11 cellular contexts compared by ENCODE assay signal in genomic region chr17:45130640-45131293, GRCh38. TPM values are rescaled to one million over a fixed set of nuclear protein-coding genes. Genes with fewer than 3 reads are reported as not detected.
DNase-seq lines count a peak whose midpoint lies in the region; ATAC-seq and TF ChIP-seq lines count a peak whose summit lies in the region.
"Had no signal": no experiment of that assay in that cellular context is flagged by ENCODE, and none has a peak within 500 bp of the region (broad histone marks: within the 10 kb centered on the region; RNA-seq: fewer than 3 reads in every experiment).

No MANE protein-coding gene starts in this region.

- no peaks in the 10 kb centered on the region for H3K27me3 ChIP-seq in brain microvascular endothelial cell (replicated peaks)
- H3K27me3 ChIP-seq: ovary had no signal

- H3K36me3 Mint-ChIP-seq in stimulated activated naive CD8-positive, alpha-beta T cell treated with anti-CD3 and anti-CD28 coated beads, Interleukin-15, Interleukin-2, amounts not matched to agents 100 ng/mL and 50 ng/mL, for 24 hours (ENCODE audit: low read depth): no peaks in the 10 kb centered on the region
- no peaks in the 10 kb centered on the region for H3K36me3 Mint-ChIP-seq in naive B cell

- no peak for TF ChIP-seq CTCF in coronary artery (IDR thresholded peaks at IDR 0.05)
- no peak for TF ChIP-seq CTCF in brain microvascular endothelial cell (IDR thresholded peaks at IDR 0.05; ENCODE audit: low read depth, low read length, missing control alignments)

- H3K27ac ChIP-seq in coronary artery: peak overlapping the region; percentile 31 to 100
- H3K27ac ChIP-seq in brain microvascular endothelial cell: no peak overlapping the region

- in situ Hi-C loops in brain microvascular endothelial cell (cut with HindIII; ENCODE audit: low pct_ligation_motif_present, low sequenced_read_pairs): no loop called here

- H3K27ac Mint-ChIP-seq in stimulated activated naive CD8-positive, alpha-beta T cell treated with anti-CD3 and anti-CD28 coated beads, Interleukin-15, Interleukin-2, amounts not matched to agents 100 ng/mL and 50 ng/mL, for 24 hours: no peak overlapping the region
- H3K27ac Mint-ChIP-seq in naive B cell: peak overlapping the region in 2 of 6 donors; percentile 70 to 72

- peaks cover 13% of the 10 kb centered on the region for H3K4me1 Mint-ChIP-seq in stimulated activated naive CD8-positive, alpha-beta T cell treated with anti-CD3 and anti-CD28 coated beads, Interleukin-15, Interleukin-2, amounts not matched to agents 100 ng/mL and 50 ng/mL, for 24 hours (ENCODE audit: low read depth)
- H3K4me1 Mint-ChIP-seq in naive B cell: peaks cover 0 to 20% (median 6%) of the 10 kb centered on the region in 3 donors

- peak overlapping the region; percentile 31 for H3K4me3 Mint-ChIP-seq in stimulated activated naive CD8-positive, alpha-beta T cell treated with anti-CD3 and anti-CD28 coated beads, Interleukin-15, Interleukin-2, amounts not matched to agents 100 ng/mL and 50 ng/mL, for 24 hours
- H3K4me3 Mint-ChIP-seq in naive B cell: peak overlapping the region; percentile 2 to 84 (median 75)

- peak overlapping the region; percentile 97 for H3K4me3 ChIP-seq in coronary artery
- no peak overlapping the region for H3K4me3 ChIP-seq in brain microvascular endothelial cell (ENCODE audit: low read depth, low read length)

- peaks cover 6% of the 10 kb centered on the region for H3K27me3 Mint-ChIP-seq in stimulated activated naive CD8-positive, alpha-beta T cell treated with anti-CD3 and anti-CD28 coated beads, Interleukin-15, Interleukin-2, amounts not matched to agents 100 ng/mL and 50 ng/mL, for 24 hours
- H3K27me3 Mint-ChIP-seq in naive B cell: peaks cover 3 to 15% (median 11%) of the 10 kb centered on the region in 3 donors

- H3K9me3 Mint-ChIP-seq in stimulated activated naive CD8-positive, alpha-beta T cell treated with anti-CD3 and anti-CD28 coated beads, Interleukin-15, Interleukin-2, amounts not matched to agents 100 ng/mL and 50 ng/mL, for 24 hours: no peaks in the 10 kb centered on the region
- no peaks in the 10 kb centered on the region for H3K9me3 Mint-ChIP-seq in naive B cell

- DNase-seq in stimulated activated naive CD8-positive, alpha-beta T cell treated with anti-CD3 and anti-CD28 coated beads, Interleukin-15, Interleukin-2, amounts not matched to agents 100 U/mL and 50 U/mL, for 24 hours: no peak
- DNase-seq in coronary artery (ENCODE audit: low spot score) (no peak), naive B cell (no peak), brain microvascular endothelial cell (no peak), amygdala (lab: John Stamatoyannopoulos, UW) (no peak)
- DNase-seq: activated naive CD4-positive, alpha-beta T cell treated with Interleukin-2 at 50 U/mL for 16 hours; NCI-H2107 had no signal

- ATAC-seq in stimulated activated naive CD8-positive, alpha-beta T cell treated with anti-CD3 and anti-CD28 coated beads, Interleukin-15, Interleukin-2, amounts not matched to agents 100 U/mL and 50 U/mL, for 24 hours: no peak
- ATAC-seq in naive B cell (ENCODE audit: low read depth in 2 of 2): no peak
- ATAC-seq in esophagus mucosa: no peak
- ATAC-seq in GM18861 (IDR thresholded peaks at IDR 0.05; ENCODE audit: unreplicated experiment): no peak

- no peaks in the 10 kb centered on the region for H3K36me3 ChIP-seq in brain microvascular endothelial cell (replicated peaks)
- H3K36me3 ChIP-seq: ovary had no signal

RNA-seq across cellular contexts. Expression of gene PLCD3, which starts 1.5 kb away (rescaled TPM):
- not detected for polyA plus RNA-seq in naive B cell (ENCODE audit: low read depth in 6 of 6)
- 34.2 TPM for total RNA-seq in esophagus mucosa

RNA-seq across cellular contexts. Expression of gene ACBD4, which starts 4.7 kb away (rescaled TPM):
- 10 to 100 TPM; 15.4 to 27.1 (median 20.4) TPM for polyA plus RNA-seq in naive B cell (ENCODE audit: low read depth in 6 of 6)
- 3.5 TPM for total RNA-seq in esophagus mucosa

RNA-seq across cellular contexts. Expression of gene HEXIM1, which starts 17.5 kb away (rescaled TPM):
- 1 to 10 TPM; 3.2 to 5.3 (median 4.1) TPM for polyA plus RNA-seq in naive B cell (ENCODE audit: low read depth in 6 of 6)
- 22.6 TPM for total RNA-seq in esophagus mucosa

RNA-seq across cellular contexts. Expression of gene HEXIM2, which starts 30.9 kb away (rescaled TPM):
- 1 to 10 TPM; 2.1 to 6.7 (median 4.3) TPM for polyA plus RNA-seq in naive B cell (ENCODE audit: low read depth in 6 of 6)
- total RNA-seq in esophagus mucosa: 4.7 TPM
